In genomic region chr2:98727758-98728718, GRCh38 we compare ENCODE assay signal across 9 cellular contexts. TPM values are rescaled to one million over a fixed set of nuclear protein-coding genes. Genes with fewer than 3 reads are reported as not detected.
DNase-seq lines count a peak whose midpoint lies in the region; ATAC-seq and TF ChIP-seq lines count a peak whose summit lies in the region.
"Had no signal": no experiment of that assay in that cellular context is flagged by ENCODE, and none has a peak within 500 bp of the region (broad histone marks: within the 10 kb centered on the region; RNA-seq: fewer than 3 reads in every experiment).

No MANE protein-coding gene starts in this region.

- peak overlapping the region in 3 of 4 donors; percentile 43 to 63 (median 62) for H3K27ac ChIP-seq in esophagus squamous epithelium
- peak overlapping the region in 6 of 8 donors; percentile 11 to 95 (median 70) for H3K27ac ChIP-seq in spleen
- H3K27ac ChIP-seq in endodermal cell (ENCODE audit: low read depth, low read length): no peak overlapping the region
- H3K27ac ChIP-seq: 22Rv1 had no signal

- H3K4me3 ChIP-seq in esophagus squamous epithelium (peak overlapping the region in 3 of 4 donors; percentile 2 to 92 (median 9)), spleen (peak overlapping the region in 2 of 8 donors; percentile 4 to 39), endodermal cell (ENCODE audit: low read length) (no peak overlapping the region)

- 60 to 61% methylated on average over 7 of the region's 7 CpGs for WGBS in esophagus squamous epithelium, 2 donors
- 51 to 63% (median 60%) methylated on average over 7 of the region's 7 CpGs for WGBS in spleen, 5 donors
- 90 to 91% methylated on average over 6 to 7 of the region's 7 CpGs for WGBS in endodermal cell (ENCODE audit: insufficient coverage in 1 of 2, insufficient read length in 1 of 2), 2 experiments

- peak; percentile 15 for ATAC-seq in T-helper 17 cell

- peaks cover 7% of the 10 kb centered on the region for H3K36me3 Mint-ChIP-seq in T-helper 17 cell (ENCODE audit: low read depth)
- H3K36me3 Mint-ChIP-seq in endodermal cell (ENCODE audit: low read depth): no peaks in the 10 kb centered on the region

- H3K27me3 ChIP-seq in esophagus squamous epithelium (no peaks in the 10 kb centered on the region), spleen (replicated peaks in 1 of 7) (no peaks in the 10 kb centered on the region), endodermal cell (ENCODE audit: control insufficient read depth, insufficient read depth, low read length, poor library complexity, severe bottlenecking) (peaks cover 45% of the 10 kb centered on the region)

- H3K4me3 Mint-ChIP-seq in T-helper 17 cell (peak overlapping the region; percentile 93), endodermal cell (no peak overlapping the region)

- TF ChIP-seq POLR2A in esophagus squamous epithelium (IDR thresholded peaks at IDR 0.05): no peak
- no peak for TF ChIP-seq POLR2A in spleen (IDR thresholded peaks at IDR 0.05)
- TF ChIP-seq POLR2A in erythroblast (IDR thresholded peaks at IDR 0.05; ENCODE audit: low read length): no peak

- peak overlapping the region; percentile 98 for H3K27ac Mint-ChIP-seq in T-helper 17 cell
- no peak overlapping the region for H3K27ac Mint-ChIP-seq in endodermal cell

- no peak overlapping the region for H3K9ac ChIP-seq in endodermal cell (ENCODE audit: extremely low read depth, low read length, poor library complexity, severe bottlenecking)

- H3K27me3 Mint-ChIP-seq in T-helper 17 cell: no peaks in the 10 kb centered on the region
- H3K27me3 Mint-ChIP-seq in endodermal cell (ENCODE audit: insufficient read depth): peaks cover 46% of the 10 kb centered on the region

- H3K36me3 ChIP-seq in esophagus squamous epithelium (peaks cover 0 to 8% (median 0%) of the 10 kb centered on the region in 3 donors), spleen (peaks cover 0 to 20% (median 0%) of the 10 kb centered on the region in 6 donors), endodermal cell (ENCODE audit: control insufficient read depth, insufficient read depth, low read length) (no peaks in the 10 kb centered on the region)

- intact Hi-C loops in esophagus squamous epithelium (cut with DNase I): no loop called here
- intact Hi-C loops in spleen (cut with DNase I; ENCODE audit: low total_unique reads): no loop called here

- DNase-seq in DMS 273 (lab: John Stamatoyannopoulos, UW; ENCODE audit: unreplicated experiment) (peak; percentile 8), DMS 273 treated with DMSO at 0.1 percent for 48 hours (lab: John Stamatoyannopoulos, UW) (no peak), T-helper 17 cell (no peak), esophagus squamous epithelium (lab: John Stamatoyannopoulos, UW) (no peak), spleen (no peak), endodermal cell (no peak), HUDEP-2 (lab: John Stamatoyannopoulos, UW; ENCODE audit: unreplicated experiment in 76 of 76) (no peak), erythroblast (lab: John Stamatoyannopoulos, UW) (no peak)

- H3K9me3 ChIP-seq in T-helper 17 cell (ENCODE audit: control insufficient read depth, low read length, poor library complexity, severe bottlenecking): no peaks in the 10 kb centered on the region
- H3K9me3 ChIP-seq in esophagus squamous epithelium: no peaks in the 10 kb centered on the region
- no peaks in the 10 kb centered on the region for H3K9me3 ChIP-seq in spleen
- H3K9me3 ChIP-seq in endodermal cell (ENCODE audit: control insufficient read depth, low read length): no peaks in the 10 kb centered on the region

- H3K9me3 Mint-ChIP-seq in endodermal cell: no peaks in the 10 kb centered on the region

- H3K4me1 ChIP-seq in esophagus squamous epithelium: peaks cover 0 to 58% (median 9%) of the 10 kb centered on the region in 3 donors
- H3K4me1 ChIP-seq in spleen: peaks cover 21 to 80% (median 52%) of the 10 kb centered on the region in 6 donors
- no peaks in the 10 kb centered on the region for H3K4me1 ChIP-seq in endodermal cell (ENCODE audit: control insufficient read depth, insufficient read depth, low read length)

- H3K4me1 Mint-ChIP-seq in T-helper 17 cell (peaks cover 53% of the 10 kb centered on the region), endodermal cell (peaks cover 4% of the 10 kb centered on the region)

- TF ChIP-seq CTCF in esophagus squamous epithelium (IDR thresholded peaks at IDR 0.05) (no peak), spleen (IDR thresholded peaks at IDR 0.05 in 8 of 11, conservative IDR thresholded peaks at IDR 0.05 in 3 of 11) (no peak), endodermal cell (conservative IDR thresholded peaks at IDR 0.05) (no peak)

RNA-seq across cellular contexts. Expression of gene MGAT4A, which starts 2.9 kb away (rescaled TPM):
- total RNA-seq in T-helper 17 cell: 100 to 1,000 TPM; 187 to 205 TPM
- total RNA-seq in esophagus squamous epithelium: 10 to 100 TPM in 1 of 4 donors, 1 to 10 TPM in 3; 4.1 to 11.6 (median 7.1) TPM
- 10 to 100 TPM; 30.4 to 45.9 (median 33.9) TPM for total RNA-seq in spleen
- polyA plus RNA-seq in spleen: 10 to 100 TPM in 1 of 3 donors, 1 to 10 TPM in 2; 5.7 to 10.7 (median 6.2) TPM
- 10 to 100 TPM in 1 of 2 donors, 1 to 10 TPM in 1; 8.2 to 11.1 TPM for total RNA-seq in endodermal cell
- polyA plus RNA-seq in endodermal cell (2013, experiment 1 of 2): 6.7 TPM
- 6.0 TPM for polyA plus RNA-seq in endodermal cell (2013, experiment 2 of 2)

Comparison
In these comparisons a context has a peak if more than half of its experiments do, and no peak if none do; other contexts are left out.
1. RNA of gene MGAT4A, which starts 2.9 kb away (total RNA-seq): 187 to 205 TPM in T-helper 17 cell; 30.4 to 45.9 TPM in spleen, 8.2 to 11.1 TPM in endodermal cell and 4.1 to 11.6 TPM in esophagus squamous epithelium; every median in the first group is over 4 times any median in the second.